In the genomic region with DNA sequence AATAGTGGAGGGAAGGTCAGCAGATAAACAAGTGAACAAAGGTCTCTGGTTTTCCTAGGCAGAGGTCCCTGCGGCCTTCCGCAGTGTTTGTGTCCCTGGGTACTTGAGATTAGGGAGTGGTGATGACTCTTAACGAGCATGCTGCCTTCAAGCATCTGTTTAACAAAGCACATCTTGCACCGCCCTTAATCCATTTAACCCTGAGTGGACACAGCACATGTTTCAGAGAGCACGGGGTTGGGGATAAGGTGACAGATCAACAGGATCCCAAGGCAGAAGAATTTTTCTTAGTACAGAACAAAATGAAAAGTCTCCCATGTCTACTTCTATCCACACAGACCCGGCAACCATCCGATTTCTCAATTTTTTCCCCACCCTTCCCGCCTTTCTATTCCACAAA, we compare ENCODE assay signal across 22 cellular contexts. TPM values are rescaled to one million over a fixed set of nuclear protein-coding genes. Genes with fewer than 3 reads are reported as not detected.
"Had no signal": no experiment of that assay in that cellular context is flagged by ENCODE, and none has a peak within 500 bp of the region (broad histone marks: within the 10 kb centered on the region; RNA-seq: fewer than 3 reads in every experiment).

No MANE protein-coding gene starts in this region.

RNA-seq across cellular contexts. Expression of a gene that starts 57.4 kb away (rescaled TPM):
- total RNA-seq: activated CD4-positive, alpha-beta T cell treated with anti-CD3 and anti-CD28 coated beads for 36 hours; activated CD4-positive, alpha-beta T cell treated with anti-CD3 and anti-CD28 coated beads, Interleukin-2, amount 10 ng/mL, durations not matched to agents 7 days and 5 days; activated CD8-positive, alpha-beta memory T cell treated with anti-CD3 and anti-CD28 coated beads for 36 hours; activated CD8-positive, alpha-beta T cell treated with anti-CD3 and anti-CD28 coated beads for 36 hours; activated naive CD4-positive, alpha-beta T cell treated with anti-CD3 and anti-CD28 coated beads for 36 hours; activated naive CD4-positive, alpha-beta T cell treated with anti-CD3 and anti-CD28 coated beads, Interleukin-2, amount 50 U/mL, for 72 hours; activated naive CD8-positive, alpha-beta T cell treated with anti-CD3 and anti-CD28 coated beads for 36 hours; activated T-cell treated with anti-CD3 and anti-CD28 coated beads, Interleukin-2, amount 50 U/mL, for 4 hours; activated T-cell treated with anti-CD3 and anti-CD28 coated beads, Interleukin-2, amount 50 U/mL, for 72 hours; activated T-helper 1 cell treated with anti-CD3 and anti-CD28 coated beads, Interleukin-12 subunit alpha, Interleukin-12 subunit beta, Interleukin-2, Interleukin-4 antibody, amounts not matched to agents 30 ng/mL and 10 ng/mL and 1 ng/mL, durations not matched to agents 14 hours and 24 hours and 36 hours; activated T-helper 17 cell treated with anti-CD3 and anti-CD28 coated beads, Interleukin-2, amount 50 U/mL, for 72 hours; adrenal gland; aorta; astrocyte; body of pancreas; breast epithelium; cardiac septum; cerebellum; T-helper 1 cell treated with Interleukin-12 subunit alpha and Interleukin-12 subunit beta and Interleukin-4 antibody, amounts not matched to agents 30 ng/mL and 1 ng/mL, for 36 hours; T-helper 17 cell; T-helper 2 cell treated with Interferon-gamma antibody and Interleukin-4, amounts not matched to agents 100 ng/mL and 5 ng/mL, for 36 hours; WTC11 had no signal
- polyA plus RNA-seq: adrenal gland, aorta had no signal
